ENCODE assay signal across 13 cellular contexts in the genomic region with DNA sequence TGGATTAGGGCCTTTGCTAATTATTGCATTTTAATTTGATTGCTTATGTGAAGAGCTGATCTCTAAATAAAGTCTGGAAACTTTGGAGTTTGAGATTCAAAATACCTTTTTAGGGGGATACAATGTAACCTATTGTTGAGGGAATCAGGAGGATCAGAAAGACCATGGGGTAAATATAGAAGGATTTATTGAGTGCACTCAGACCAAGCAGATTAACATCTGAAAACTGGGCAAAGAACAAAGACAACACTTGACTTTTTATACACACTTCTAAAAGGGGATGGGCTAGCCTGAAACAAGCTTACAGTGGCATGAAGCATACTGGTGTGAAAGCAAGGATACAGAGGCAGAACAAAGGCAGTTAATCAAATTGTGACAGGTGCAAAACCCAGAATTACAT.
"Had no signal": no experiment of that assay in that cellular context is flagged by ENCODE, and none has a peak within 500 bp of the region (broad histone marks: within the 10 kb centered on the region; RNA-seq: fewer than 3 reads in every experiment).

No MANE protein-coding gene starts in this region.

- H3K4me1 ChIP-seq: esophagus muscularis mucosa, psoas muscle, right lobe of liver, tibial artery, vagina had no signal

- H3K27me3 ChIP-seq: esophagus muscularis mucosa, right lobe of liver, tibial artery, vagina had no signal

- H3K9me3 ChIP-seq: psoas muscle, right lobe of liver, vagina had no signal

- DNase-seq: activated B cell treated with CpG ODN at 0.5 μM for 24 hours; activated CD4-positive, alpha-beta T cell treated with anti-CD3 and anti-CD28 coated beads, Interleukin-2, amount 10 ng/mL, durations not matched to agents 7 days and 5 days; activated naive CD4-positive, alpha-beta T cell treated with anti-CD3 and anti-CD28 coated beads for 36 hours; activated T-cell treated with anti-CD3 and anti-CD28 coated beads for 4 hours; endodermal cell; foreskin melanocyte; head of caudate nucleus; islet precursor cell; psoas muscle; right lobe of liver; tibial artery had no signal

- H3K27ac ChIP-seq: esophagus muscularis mucosa, psoas muscle, right lobe of liver, tibial artery, vagina had no signal

- H3K4me3 ChIP-seq: esophagus muscularis mucosa, psoas muscle, right lobe of liver, tibial artery, vagina had no signal

- H3K36me3 ChIP-seq: esophagus muscularis mucosa, right lobe of liver, tibial artery, vagina had no signal
